15 cellular contexts compared by ENCODE assay signal in the genomic region with DNA sequence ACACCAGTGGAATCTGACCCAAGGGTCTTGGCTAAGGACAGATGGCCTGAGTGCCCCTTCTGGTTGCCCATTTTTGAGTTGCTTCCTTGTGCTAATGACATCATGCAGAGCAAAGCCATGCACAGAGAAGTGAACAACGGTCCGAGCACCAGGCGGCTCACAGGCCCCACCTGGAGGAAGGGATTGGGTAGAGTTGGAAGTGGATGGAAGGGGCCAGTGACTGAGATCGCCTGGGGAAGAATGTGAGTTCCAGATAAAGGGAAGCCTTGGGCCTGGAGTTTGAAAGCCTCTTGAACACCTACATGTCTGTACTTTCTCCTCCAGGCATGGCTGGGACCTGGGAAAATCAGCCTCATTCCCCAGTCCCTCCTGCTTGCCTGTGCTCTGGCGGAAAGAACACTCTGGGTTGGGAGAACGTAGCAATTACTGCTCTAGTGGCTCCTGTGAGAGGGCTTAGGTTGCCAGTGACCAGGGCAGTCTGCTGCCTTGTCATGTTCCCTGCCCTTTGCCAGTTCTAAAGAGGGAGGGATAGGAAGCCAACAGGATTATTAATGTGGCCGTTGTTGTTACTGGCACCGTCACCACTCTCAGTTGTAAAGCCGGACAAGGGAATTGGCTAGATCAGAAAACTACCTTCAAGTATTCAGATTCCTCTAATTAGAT.
A peak's percentile ranks its signal among the peaks of the same experiment; 100 is the strongest.
DNase-seq lines count a peak whose midpoint lies in the region; ATAC-seq and TF ChIP-seq lines count a peak whose summit lies in the region.
"Had no signal": no experiment of that assay in that cellular context is flagged by ENCODE, and none has a peak within 500 bp of the region (broad histone marks: within the 10 kb centered on the region; RNA-seq: fewer than 3 reads in every experiment).

No MANE protein-coding gene starts in this region.

- no peak overlapping the region for H3K4me3 ChIP-seq in brain microvascular endothelial cell (ENCODE audit: low read depth, low read length)
- H3K4me3 ChIP-seq: pancreas had no signal

- H3K27ac Mint-ChIP-seq in activated CD4-positive, alpha-beta memory T cell treated with anti-CD3 and anti-CD28 coated beads for 36 hours, result no peak overlapping the region
- H3K27ac Mint-ChIP-seq: stimulated activated effector memory CD8-positive, alpha-beta T cell treated with anti-CD3 and anti-CD28 coated beads, Interleukin-12 subunit alpha, Interleukin-12 subunit beta, amount 100 ng/mL, for 72 hours had no signal

- peaks cover 3% of the 10 kb centered on the region for H3K27me3 Mint-ChIP-seq in activated CD4-positive, alpha-beta memory T cell treated with anti-CD3 and anti-CD28 coated beads for 36 hours

- H3K27ac ChIP-seq in brain microvascular endothelial cell, result no peak overlapping the region
- H3K27ac ChIP-seq: pancreas had no signal

- TF ChIP-seq CTCF in brain microvascular endothelial cell (IDR thresholded peaks at IDR 0.05; ENCODE audit: low read depth, low read length, missing control alignments), result peak; percentile 35

- no peaks in the 10 kb centered on the region for H3K4me1 Mint-ChIP-seq in activated CD4-positive, alpha-beta memory T cell treated with anti-CD3 and anti-CD28 coated beads for 36 hours (ENCODE audit: low read depth)
- H3K4me1 Mint-ChIP-seq: stimulated activated effector memory CD8-positive, alpha-beta T cell treated with anti-CD3 and anti-CD28 coated beads, Interleukin-12 subunit alpha, Interleukin-12 subunit beta, amount 100 ng/mL, for 72 hours had no signal

- no peaks in the 10 kb centered on the region for H3K36me3 ChIP-seq in brain microvascular endothelial cell (replicated peaks)
- H3K36me3 ChIP-seq: pancreas had no signal

- peak; percentile 38 for DNase-seq in D341Med (ENCODE audit: low spot score)
- DNase-seq in HuH-7.5 (ENCODE audit: low spot score), result peak; percentile 23
- DNase-seq in brain microvascular endothelial cell, result no peak
- no peak for DNase-seq in left lobe of liver (ENCODE audit: low spot score)
- no peak for DNase-seq in AG08395 (ENCODE audit: low spot score)
- no peak for DNase-seq in activated CD4-positive, alpha-beta memory T cell treated with anti-CD3 and anti-CD28 coated beads for 36 hours
- no peak for DNase-seq in EL
- DNase-seq: effector CD4-positive, alpha-beta T cell; IMR-90; NCI-H2081; pancreas; stimulated activated CD4-positive, alpha-beta T cell treated with anti-CD3 and anti-CD28 coated beads, Interleukin-1b, Interleukin-23, amount 100 ng/mL, for 48 hours; T1000 had no signal

- H3K36me3 Mint-ChIP-seq in activated CD4-positive, alpha-beta memory T cell treated with anti-CD3 and anti-CD28 coated beads for 36 hours, result no peaks in the 10 kb centered on the region
- H3K36me3 Mint-ChIP-seq: stimulated activated effector memory CD8-positive, alpha-beta T cell treated with anti-CD3 and anti-CD28 coated beads, Interleukin-12 subunit alpha, Interleukin-12 subunit beta, amount 100 ng/mL, for 72 hours had no signal

- H3K9me3 Mint-ChIP-seq in activated CD4-positive, alpha-beta memory T cell treated with anti-CD3 and anti-CD28 coated beads for 36 hours, result no peaks in the 10 kb centered on the region

- in situ Hi-C loops in brain microvascular endothelial cell (cut with HindIII; ENCODE audit: low pct_ligation_motif_present, low sequenced_read_pairs), result no loop called here

- ATAC-seq in left lobe of liver (peak; percentile 76), GM18519 (IDR thresholded peaks at IDR 0.05; ENCODE audit: low FRiP score, unreplicated experiment) (no peak)
- ATAC-seq: pancreas; stimulated activated effector memory CD8-positive, alpha-beta T cell treated with anti-CD3 and anti-CD28 coated beads, Interleukin-12 subunit alpha, Interleukin-12 subunit beta, amount 100 ng/mL, for 72 hours had no signal

- H3K27me3 ChIP-seq in brain microvascular endothelial cell (replicated peaks), result no peaks in the 10 kb centered on the region
- H3K27me3 ChIP-seq: pancreas had no signal

- CTCF ChIA-PET in activated CD4-positive, alpha-beta memory T cell treated with anti-CD3 and anti-CD28 coated beads for 36 hours (lab: Charles Lee), result no interaction called here

- intact Hi-C loops in activated CD4-positive, alpha-beta memory T cell treated with anti-CD3 and anti-CD28 coated beads for 36 hours (cut with micrococcal nuclease), result no loop called here

- POLR2A ChIA-PET in activated CD4-positive, alpha-beta memory T cell treated with anti-CD3 and anti-CD28 coated beads for 36 hours (lab: Charles Lee), result no interaction called here

- H3K4me3 Mint-ChIP-seq in activated CD4-positive, alpha-beta memory T cell treated with anti-CD3 and anti-CD28 coated beads for 36 hours, result no peak overlapping the region
- H3K4me3 Mint-ChIP-seq: stimulated activated effector memory CD8-positive, alpha-beta T cell treated with anti-CD3 and anti-CD28 coated beads, Interleukin-12 subunit alpha, Interleukin-12 subunit beta, amount 100 ng/mL, for 72 hours had no signal

Comparison
In these comparisons a context has a peak if more than half of its experiments do, and no peak if none do; other contexts are left out.
1. DNase-seq: peak in D341Med (single experiment) and HuH-7.5 (single experiment); none in brain microvascular endothelial cell (single experiment), left lobe of liver (single experiment), AG08395 (single experiment), activated CD4-positive, alpha-beta memory T cell treated with anti-CD3 and anti-CD28 coated beads for 36 hours (single experiment) and EL (single experiment).